ENCODE assay signal across 1 cellular context in the genomic region with DNA sequence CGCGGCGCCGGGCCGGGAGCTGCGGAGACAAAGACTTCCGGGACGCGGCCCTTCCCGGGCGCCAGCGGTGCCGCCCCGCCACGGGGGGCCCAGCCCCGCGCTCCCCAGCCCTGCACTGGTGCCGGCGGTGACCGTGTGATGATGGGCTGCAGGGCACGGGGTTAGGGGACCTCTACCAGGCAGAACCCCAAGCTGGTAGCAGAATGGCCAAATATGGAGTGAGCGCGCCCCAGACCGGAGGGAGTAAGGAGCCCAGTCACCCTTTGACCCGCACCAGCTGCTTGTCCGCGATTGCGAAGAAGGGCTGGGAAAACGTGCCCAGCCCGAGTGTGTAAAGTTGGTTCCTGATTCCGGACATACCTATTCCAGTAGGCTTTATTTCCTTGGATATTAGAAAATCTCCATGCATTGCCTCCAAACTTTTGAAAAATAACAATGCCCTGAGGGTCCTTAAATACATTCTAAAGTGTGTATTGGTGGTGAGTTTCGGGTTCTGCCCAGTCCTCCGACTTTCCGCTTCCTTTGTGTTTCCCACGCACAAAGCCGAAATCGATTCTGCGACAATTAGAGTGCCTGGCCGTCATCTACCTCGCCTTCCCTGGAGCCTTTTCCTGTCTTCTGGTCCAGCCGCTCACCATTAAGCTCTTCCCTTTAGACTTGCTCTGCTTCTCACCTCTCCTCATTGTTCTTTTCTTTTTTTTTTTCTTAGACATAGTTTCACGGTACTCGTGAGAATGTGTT.
TF ChIP-seq lines count a peak whose summit lies in the region.

No MANE protein-coding gene starts in this region.

TF ChIP-seq in HEK293, 187 proteins besides CTCF, POLR2A, EP300 and RAD21 (continued from another document):
- peak; percentile 17; the same call in 1 of the 2 replicates for TF ChIP-seq GLIS2 (tag by site-specific recombination; IDR thresholded peaks at IDR 0.05)
- peak; percentile 15; the same call in 1 of the 2 replicates for TF ChIP-seq ZSCAN30 (tag by site-specific recombination; IDR thresholded peaks at IDR 0.05)
- TF ChIP-seq ZNF280D (tag by site-specific recombination; IDR thresholded peaks at IDR 0.05), result no peak
- peak; percentile 85 for TF ChIP-seq ZBTB20 (tag by site-specific recombination; IDR thresholded peaks at IDR 0.05)
- peak; percentile 25; the same call in 1 of the 2 replicates for TF ChIP-seq ZNF449 (tag by site-specific recombination; IDR thresholded peaks at IDR 0.05)
- 0 out of 2 replicates have a peak, but pooled peaks have one; percentile 39 for TF ChIP-seq ZNF561 (tag by site-specific recombination; IDR thresholded peaks at IDR 0.05; ENCODE audit: borderline replicate concordance)
- TF ChIP-seq ZNF785 (tag by site-specific recombination; IDR thresholded peaks at IDR 0.05), result no peak
- TF ChIP-seq ZNF48 (tag by site-specific recombination; IDR thresholded peaks at IDR 0.05), result no peak
- TF ChIP-seq, protein P1, sequence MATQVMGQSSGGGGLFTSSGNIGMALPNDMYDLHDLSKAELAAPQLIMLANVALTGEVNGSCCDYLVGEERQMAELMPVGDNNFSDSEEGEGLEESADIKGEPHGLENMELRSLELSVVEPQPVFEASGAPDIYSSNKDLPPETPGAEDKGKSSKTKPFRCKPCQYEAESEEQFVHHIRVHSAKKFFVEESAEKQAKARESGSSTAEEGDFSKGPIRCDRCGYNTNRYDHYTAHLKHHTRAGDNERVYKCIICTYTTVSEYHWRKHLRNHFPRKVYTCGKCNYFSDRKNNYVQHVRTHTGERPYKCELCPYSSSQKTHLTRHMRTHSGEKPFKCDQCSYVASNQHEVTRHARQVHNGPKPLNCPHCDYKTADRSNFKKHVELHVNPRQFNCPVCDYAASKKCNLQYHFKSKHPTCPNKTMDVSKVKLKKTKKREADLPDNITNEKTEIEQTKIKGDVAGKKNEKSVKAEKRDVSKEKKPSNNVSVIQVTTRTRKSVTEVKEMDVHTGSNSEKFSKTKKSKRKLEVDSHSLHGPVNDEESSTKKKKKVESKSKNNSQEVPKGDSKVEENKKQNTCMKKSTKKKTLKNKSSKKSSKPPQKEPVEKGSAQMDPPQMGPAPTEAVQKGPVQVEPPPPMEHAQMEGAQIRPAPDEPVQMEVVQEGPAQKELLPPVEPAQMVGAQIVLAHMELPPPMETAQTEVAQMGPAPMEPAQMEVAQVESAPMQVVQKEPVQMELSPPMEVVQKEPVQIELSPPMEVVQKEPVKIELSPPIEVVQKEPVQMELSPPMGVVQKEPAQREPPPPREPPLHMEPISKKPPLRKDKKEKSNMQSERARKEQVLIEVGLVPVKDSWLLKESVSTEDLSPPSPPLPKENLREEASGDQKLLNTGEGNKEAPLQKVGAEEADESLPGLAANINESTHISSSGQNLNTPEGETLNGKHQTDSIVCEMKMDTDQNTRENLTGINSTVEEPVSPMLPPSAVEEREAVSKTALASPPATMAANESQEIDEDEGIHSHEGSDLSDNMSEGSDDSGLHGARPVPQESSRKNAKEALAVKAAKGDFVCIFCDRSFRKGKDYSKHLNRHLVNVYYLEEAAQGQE (tag by site-specific recombination; IDR thresholded peaks at IDR 0.05), result no peak
